ENCODE assay signal across 8 cellular contexts in genomic region chr12:92224685-92225331, GRCh38.
DNase-seq lines count a peak whose midpoint lies in the region; ATAC-seq, FAIRE-seq and TF ChIP-seq lines count a peak whose summit lies in the region.
"Had no signal": no experiment of that assay in that cellular context is flagged by ENCODE, and none has a peak within 500 bp of the region (broad histone marks: within the 10 kb centered on the region; RNA-seq: fewer than 3 reads in every experiment).

No MANE protein-coding gene starts in this region.

- H3K4me3 ChIP-seq in foreskin fibroblast (ENCODE audit: low read depth in 1 of 2, low read length in 2 of 2) (no peak overlapping the region), smooth muscle cell (no peak overlapping the region), WERI-Rb-1 (ENCODE audit: low read depth, low read length) (no peak overlapping the region)

- no peak overlapping the region for H3K27ac Mint-ChIP-seq in activated T-helper 1 cell treated with anti-CD3 and anti-CD28 coated beads, Interleukin-12 subunit alpha, Interleukin-12 subunit beta, Interleukin-2, Interleukin-4 antibody, amounts not matched to agents 30 ng/mL and 10 ng/mL and 1 ng/mL, durations not matched to agents 14 hours and 24 hours and 36 hours

- TF ChIP-seq CTCF in foreskin fibroblast (IDR thresholded peaks at IDR 0.05; ENCODE audit: low read depth, low read length) (no peak), smooth muscle cell (IDR thresholded peaks at IDR 0.05; ENCODE audit: borderline replicate concordance, insufficient read depth, poor library complexity, severe bottlenecking) (no peak), WERI-Rb-1 (IDR thresholded peaks at IDR 0.05; ENCODE audit: low read depth, low read length) (no peak)

- peak; percentile 84 for FAIRE-seq in H54 (lab: Jason Lieb, UNC)

- H4K20me1 ChIP-seq in smooth muscle cell (ENCODE audit: low read depth) = no peaks in the 10 kb centered on the region

- peaks cover 3% of the 10 kb centered on the region for H3F3A ChIP-seq in smooth muscle cell (ENCODE audit: low read depth)

- H3K27me3 ChIP-seq in smooth muscle cell (ENCODE audit: low read depth) (no peaks in the 10 kb centered on the region), WERI-Rb-1 (ENCODE audit: insufficient read depth, low read depth, severe bottlenecking) (no peaks in the 10 kb centered on the region)

- DNase-seq in H54 (ENCODE audit: insufficient read length, low spot score) (no peak), SK-N-DZ (ENCODE audit: low spot score) (peak; percentile 10), foreskin fibroblast (peak; percentile 73 to 84), smooth muscle cell (lab: John Stamatoyannopoulos, UW; ENCODE audit: unreplicated experiment) (no peak), WERI-Rb-1 (no peak)
- no peak for DNase-seq in activated T-helper 1 cell treated with anti-CD3 and anti-CD28 coated beads, Interleukin-12 subunit alpha, Interleukin-12 subunit beta, Interleukin-2, Interleukin-4 antibody, amounts not matched to agents 30 ng/mL and 10 ng/mL and 1 ng/mL, durations not matched to agents 14 hours and 24 hours and 36 hours (ENCODE audit: low spot score)
- DNase-seq: MV-4-11 had no signal

- H3K36me3 ChIP-seq in smooth muscle cell (ENCODE audit: low read depth) (no peaks in the 10 kb centered on the region), WERI-Rb-1 (no peaks in the 10 kb centered on the region)

- H3K9ac ChIP-seq in smooth muscle cell (ENCODE audit: low read depth) = no peak overlapping the region

- H3K4me2 ChIP-seq in smooth muscle cell = peak overlapping the region; percentile 3

- WGBS in smooth muscle cell (ENCODE audit: low lambda C conversion rate) = 14% methylated on average over 6 of the region's 6 CpGs

- H3K9me3 ChIP-seq in smooth muscle cell (replicated peaks; ENCODE audit: low read depth) (no peaks in the 10 kb centered on the region), WERI-Rb-1 (ENCODE audit: severe bottlenecking) (no peaks in the 10 kb centered on the region)

- no peaks in the 10 kb centered on the region for H3K79me2 ChIP-seq in smooth muscle cell (ENCODE audit: low read depth)

- H2AFZ ChIP-seq in smooth muscle cell (ENCODE audit: low read depth) = no peak overlapping the region

- no peak for ATAC-seq in HG03025 (IDR thresholded peaks at IDR 0.05; ENCODE audit: low FRiP score, unreplicated experiment)

- H3K9me3 Mint-ChIP-seq in activated T-helper 1 cell treated with anti-CD3 and anti-CD28 coated beads, Interleukin-12 subunit alpha, Interleukin-12 subunit beta, Interleukin-2, Interleukin-4 antibody, amounts not matched to agents 30 ng/mL and 10 ng/mL and 1 ng/mL, durations not matched to agents 14 hours and 24 hours and 36 hours = no peaks in the 10 kb centered on the region

- no peaks in the 10 kb centered on the region for H3K36me3 Mint-ChIP-seq in activated T-helper 1 cell treated with anti-CD3 and anti-CD28 coated beads, Interleukin-12 subunit alpha, Interleukin-12 subunit beta, Interleukin-2, Interleukin-4 antibody, amounts not matched to agents 30 ng/mL and 10 ng/mL and 1 ng/mL, durations not matched to agents 14 hours and 24 hours and 36 hours (ENCODE audit: low read depth)

- H3K4me1 ChIP-seq in smooth muscle cell (ENCODE audit: low read depth) = peaks cover 7% of the 10 kb centered on the region

- TF ChIP-seq POLR2A in H54 (IDR thresholded peaks at IDR 0.05; ENCODE audit: low read depth, low read length) = no peak

- H3K27ac ChIP-seq in smooth muscle cell (ENCODE audit: low read depth) (peak overlapping the region; percentile 82), WERI-Rb-1 (no peak overlapping the region)

- H3K4me1 Mint-ChIP-seq in activated T-helper 1 cell treated with anti-CD3 and anti-CD28 coated beads, Interleukin-12 subunit alpha, Interleukin-12 subunit beta, Interleukin-2, Interleukin-4 antibody, amounts not matched to agents 30 ng/mL and 10 ng/mL and 1 ng/mL, durations not matched to agents 14 hours and 24 hours and 36 hours (ENCODE audit: low read depth) = peaks cover 9% of the 10 kb centered on the region

- H3K4me3 Mint-ChIP-seq in activated T-helper 1 cell treated with anti-CD3 and anti-CD28 coated beads, Interleukin-12 subunit alpha, Interleukin-12 subunit beta, Interleukin-2, Interleukin-4 antibody, amounts not matched to agents 30 ng/mL and 10 ng/mL and 1 ng/mL, durations not matched to agents 14 hours and 24 hours and 36 hours = no peak overlapping the region

- no peaks in the 10 kb centered on the region for H3K27me3 Mint-ChIP-seq in activated T-helper 1 cell treated with anti-CD3 and anti-CD28 coated beads, Interleukin-12 subunit alpha, Interleukin-12 subunit beta, Interleukin-2, Interleukin-4 antibody, amounts not matched to agents 30 ng/mL and 10 ng/mL and 1 ng/mL, durations not matched to agents 14 hours and 24 hours and 36 hours (ENCODE audit: insufficient read depth)

- intact Hi-C loops in activated T-helper 1 cell treated with anti-CD3 and anti-CD28 coated beads, Interleukin-12 subunit alpha, Interleukin-12 subunit beta, Interleukin-2, Interleukin-4 antibody, amounts not matched to agents 30 ng/mL and 10 ng/mL and 1 ng/mL, durations not matched to agents 14 hours and 24 hours and 36 hours (cut with micrococcal nuclease) = no loop called here

Comparison
In these comparisons a context has a peak if more than half of its experiments do, and no peak if none do; other contexts are left out.
1. DNase-seq: peak in SK-N-DZ (single experiment) and foreskin fibroblast (2 of 2); none in H54 (single experiment), smooth muscle cell (single experiment), WERI-Rb-1 (single experiment) and activated T-helper 1 cell treated with anti-CD3 and anti-CD28 coated beads, Interleukin-12 subunit alpha, Interleukin-12 subunit beta, Interleukin-2, Interleukin-4 antibody, amounts not matched to agents 30 ng/mL and 10 ng/mL and 1 ng/mL, durations not matched to agents 14 hours and 24 hours and 36 hours (single experiment).